In the genomic region with DNA sequence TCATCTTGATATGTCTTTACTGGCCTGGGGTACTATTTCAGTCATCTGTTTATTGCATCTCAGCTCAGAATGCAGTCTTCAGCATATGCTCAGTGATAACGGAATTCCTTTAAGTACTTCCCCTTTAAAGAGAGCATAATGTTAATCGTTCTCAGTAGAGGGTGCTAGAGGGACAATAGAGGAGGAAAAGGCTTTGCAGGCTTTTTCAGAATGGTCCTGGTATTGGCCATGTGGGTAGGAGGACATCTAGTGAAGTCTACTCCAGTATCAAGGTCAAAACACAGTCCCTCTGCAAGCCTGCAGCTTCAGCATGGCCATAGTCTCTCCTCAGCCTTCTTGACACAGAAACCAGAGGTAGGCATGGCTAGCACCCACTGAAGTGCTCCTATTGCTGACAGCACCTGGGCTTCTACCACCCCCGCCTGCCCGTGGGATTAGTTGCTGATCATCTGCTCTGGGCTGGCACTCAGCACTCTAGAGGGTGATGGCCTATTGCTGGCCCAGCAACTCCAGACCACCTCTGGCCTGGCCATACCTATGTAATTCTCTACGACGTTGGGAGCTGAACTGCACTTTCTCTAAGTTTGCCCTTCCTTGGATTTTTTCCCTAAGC, we compare ENCODE assay signal across 8 cellular contexts.
DNase-seq lines count a peak whose midpoint lies in the region; ATAC-seq and TF ChIP-seq lines count a peak whose summit lies in the region.
"Had no signal": no experiment of that assay in that cellular context is flagged by ENCODE, and none has a peak within 500 bp of the region (broad histone marks: within the 10 kb centered on the region; RNA-seq: fewer than 3 reads in every experiment).

No MANE protein-coding gene starts in this region.

- no peak overlapping the region for H3K4me2 ChIP-seq in PC-3 (ENCODE audit: low read length)
- H3K4me2 ChIP-seq in mesendoderm (ENCODE audit: low read length): no peak overlapping the region

- BruUV-seq in PC-3 (replicated peaks; lab: Mats Ljungman, UMichigan): no TSS peak

- peak; percentile 65 for ATAC-seq in GM21723 (IDR thresholded peaks at IDR 0.05; ENCODE audit: unreplicated experiment)
- ATAC-seq in PC-3: no peak

- POLR2A ChIA-PET in PC-3 (lab: Charles Lee; ENCODE audit: unreplicated experiment): no interaction called here

- H3K36me3 ChIP-seq in PC-3 (ENCODE audit: low read depth, low read length): no peaks in the 10 kb centered on the region
- no peaks in the 10 kb centered on the region for H3K36me3 ChIP-seq in mesendoderm (ENCODE audit: control insufficient read depth, insufficient read depth, low read length)
- H3K36me3 ChIP-seq: HAP-1 had no signal

- no peak overlapping the region for H3K4ac ChIP-seq in mesendoderm (ENCODE audit: low read depth, low read length)

- H4K8ac ChIP-seq in mesendoderm (ENCODE audit: low read depth, low read length): no peak overlapping the region

- no peak for DNase-seq in GM12864 (ENCODE audit: low read depth)
- DNase-seq in PC-3: peak; percentile 13
- DNase-seq in mesendoderm: peak; percentile 87
- DNase-seq in amniotic stem cell (lab: John Stamatoyannopoulos, UW): no peak
- no peak for DNase-seq in NCI-H1417 treated with DMSO at 0.1 percent for 48 hours (lab: John Stamatoyannopoulos, UW)
- no peak for DNase-seq in effector CD4-positive, alpha-beta T cell

- H3K9me2 ChIP-seq in PC-3 (replicated peaks; ENCODE audit: low read length): no peaks in the 10 kb centered on the region

- H4K5ac ChIP-seq in mesendoderm (ENCODE audit: low read length): no peak overlapping the region

- no peak overlapping the region for H2BK5ac ChIP-seq in mesendoderm (ENCODE audit: low read length)

- no peaks in the 10 kb centered on the region for H3K9me3 ChIP-seq in PC-3 (ENCODE audit: low read length)
- H3K9me3 ChIP-seq: HAP-1 had no signal

- no peak overlapping the region for H3K4me3 ChIP-seq in GM12864 (ENCODE audit: low read depth, low read length)
- H3K4me3 ChIP-seq in PC-3 (ENCODE audit: low read length): no peak overlapping the region
- no peak overlapping the region for H3K4me3 ChIP-seq in mesendoderm (ENCODE audit: low read length)
- H3K4me3 ChIP-seq: HAP-1 had no signal

- CTCF ChIA-PET in PC-3 (lab: Charles Lee): no interaction called here

- no CpG with 5 or more reads among the region's 6 CpGs for WGBS in mesendoderm (ENCODE audit: extremely low coverage, insufficient coverage, low lambda C conversion rate)

- H3K79me2 ChIP-seq in PC-3 (ENCODE audit: low read length) (no peaks in the 10 kb centered on the region), mesendoderm (ENCODE audit: control insufficient read depth, insufficient read depth, low read length) (no peaks in the 10 kb centered on the region)

- no peak overlapping the region for H3K18ac ChIP-seq in mesendoderm (ENCODE audit: low read length)

- H3F3A ChIP-seq in PC-3 (ENCODE audit: low read length, unreplicated experiment): no peaks in the 10 kb centered on the region

- peak overlapping the region; percentile 50 for H3K23ac ChIP-seq in mesendoderm (ENCODE audit: low read length)

- TF ChIP-seq CTCF in GM12864 (IDR thresholded peaks at IDR 0.05; ENCODE audit: low read depth, low read length, missing control alignments) (peak; percentile 31), PC-3 (conservative IDR thresholded peaks at IDR 0.05; ENCODE audit: low read depth, low read length) (0 out of 2 replicates have a peak, but pooled peaks have one; percentile 29)

- no peaks in the 10 kb centered on the region for H3K27me3 ChIP-seq in PC-3 (ENCODE audit: low read length)
- no peaks in the 10 kb centered on the region for H3K27me3 ChIP-seq in mesendoderm (ENCODE audit: insufficient read depth, low read length, poor library complexity)

- no peak overlapping the region for H2BK15ac ChIP-seq in mesendoderm (replicated peaks; ENCODE audit: low read depth)

- no peak overlapping the region for H3K56ac ChIP-seq in mesendoderm (ENCODE audit: low read length)

- no peaks in the 10 kb centered on the region for H4K20me1 ChIP-seq in PC-3 (ENCODE audit: low read length)

- H3K4me1 ChIP-seq in PC-3 (ENCODE audit: insufficient read depth, low read length) (no peaks in the 10 kb centered on the region), mesendoderm (ENCODE audit: control insufficient read depth, low read depth, low read length) (peaks cover 3% of the 10 kb centered on the region)
- H3K4me1 ChIP-seq: HAP-1 had no signal

- H2AFZ ChIP-seq in PC-3 (ENCODE audit: low read length): no peak overlapping the region

- H3K9ac ChIP-seq in PC-3 (ENCODE audit: low read length): no peak overlapping the region
- no peak overlapping the region for H3K9ac ChIP-seq in mesendoderm (ENCODE audit: low read length)

- no peaks in the 10 kb centered on the region for H3K79me1 ChIP-seq in mesendoderm (ENCODE audit: low read length)

- intact Hi-C loops in PC-3 (cut with micrococcal nuclease): no loop called here

- no peak overlapping the region for H3K27ac ChIP-seq in PC-3 (ENCODE audit: low read length)
- no peak overlapping the region for H3K27ac ChIP-seq in mesendoderm (ENCODE audit: low read depth, low read length)

- no peak overlapping the region for H2BK120ac ChIP-seq in mesendoderm (ENCODE audit: low read depth, low read length)

- H2AK5ac ChIP-seq in mesendoderm (ENCODE audit: low read length): no peak overlapping the region

Comparison
In these comparisons a context has a peak if more than half of its experiments do, and no peak if none do; other contexts are left out.
1. DNase-seq: peak in PC-3 (single experiment) and mesendoderm (single experiment); none in GM12864 (single experiment), amniotic stem cell (single experiment), NCI-H1417 treated with DMSO at 0.1 percent for 48 hours (single experiment) and effector CD4-positive, alpha-beta T cell (single experiment).